Comparison of ENCODE assay signal across 23 cellular contexts in genomic region chr17:7501729-7502128, GRCh38. TPM values are rescaled to one million over a fixed set of nuclear protein-coding genes. Genes with fewer than 3 reads are reported as not detected.
DNase-seq lines count a peak whose midpoint lies in the region; ATAC-seq, FAIRE-seq and TF ChIP-seq lines count a peak whose summit lies in the region.
"Had no signal": no experiment of that assay in that cellular context is flagged by ENCODE, and none has a peak within 500 bp of the region (broad histone marks: within the 10 kb centered on the region; RNA-seq: fewer than 3 reads in every experiment).

No MANE protein-coding gene starts in this region.

- TF ChIP-seq POLR2A in K562 (conservative IDR thresholded peaks at IDR 0.05) = no peak

- intact Hi-C loops in K562 (cut with micrococcal nuclease) = loop anchor here (5.0 kb wide), 1 partner anchor 144 kb away; the partner anchor contains the start of gene TMEM95
- intact Hi-C loops in posterior vena cava (cut with DNase I) = loop anchor here in 1 of 2 donors (5.0 kb wide), 1 partner anchor 41 kb away; no protein-coding TSS in a partner anchor

- no peak for TF ChIP-seq EP300 in K562 (IDR thresholded peaks at IDR 0.05; ENCODE audit: low read length)

- FAIRE-seq in K562 (lab: Jason Lieb, UNC) (no peak), HTR-8/SVneo (lab: Jason Lieb, UNC) (no peak)
- FAIRE-seq: GM12891, GM19239, H1 had no signal

- peak overlapping the region in 2 of 3 donors; percentile 64 to 67 for H3K27ac Mint-ChIP-seq in IgD-negative memory B cell
- H3K27ac Mint-ChIP-seq: B cell had no signal

- TSS peak; percentile 22 for BruUV-seq in K562 (replicated peaks; lab: Mats Ljungman, UMichigan)

- H3K79me2 ChIP-seq in K562 (ENCODE audit: control insufficient read depth, insufficient read depth, low read length) = no peaks in the 10 kb centered on the region

- CTCF ChIA-PET in K562 (lab: Yijun Ruan, JAX; ENCODE audit: low intra/inter-chr PET ratio) = no interaction called here

- H3K9me3 ChIP-seq in K562 (replicated peaks; ENCODE audit: control insufficient read depth, insufficient read depth, low read depth, low read length) = no peaks in the 10 kb centered on the region
- H3K9me3 ChIP-seq: BLaER1 treated with 17β-estradiol and CSF1 and Interleukin-3, amounts not matched to agents 10 nM and 100 nM had no signal

- no peaks in the 10 kb centered on the region for H3K27me3 Mint-ChIP-seq in IgD-negative memory B cell
- H3K27me3 Mint-ChIP-seq: B cell had no signal

- peaks cover 8% of the 10 kb centered on the region for H3K36me3 Mint-ChIP-seq in IgD-negative memory B cell

- POLR2A ChIA-PET in K562 (lab: Yijun Ruan, JAX) = interaction anchor here (0.7 to 2.1 kb wide), 4 partner anchors 10 to 31 kb away, joined by 3 to 8 read pairs (median 5); no protein-coding TSS in a partner anchor

- H3K27ac ChIP-seq in K562 (ENCODE audit: extremely low read depth, low read depth, low read length) = no peak overlapping the region
- H3K27ac ChIP-seq: BLaER1 treated with 17β-estradiol and CSF1 and Interleukin-3, amounts not matched to agents 10 nM and 100 nM; HL-60 had no signal

- no peak overlapping the region for H3K4me3 ChIP-seq in K562
- H3K4me3 ChIP-seq: BLaER1 treated with 17β-estradiol and CSF1 and Interleukin-3, amounts not matched to agents 10 nM and 100 nM had no signal

- no peaks in the 10 kb centered on the region for H4K20me1 ChIP-seq in K562 (replicated peaks; ENCODE audit: control insufficient read depth, insufficient read depth, low read length)

- H3K4me3 Mint-ChIP-seq in IgD-negative memory B cell = no peak overlapping the region
- H3K4me3 Mint-ChIP-seq: B cell, H9 had no signal

- H3K9ac ChIP-seq in K562 (ENCODE audit: insufficient read depth in 1 of 2, low read depth in 2 of 2, low read length in 2 of 2) = no peak overlapping the region

- peaks cover 91% of the 10 kb centered on the region; the same call in 2 of the 3 replicates for H3K36me3 ChIP-seq in K562 (ENCODE audit: control insufficient read depth, insufficient read depth, low read length)

- no peaks in the 10 kb centered on the region for H3K4me1 Mint-ChIP-seq in IgD-negative memory B cell
- H3K4me1 Mint-ChIP-seq: B cell, H9 had no signal

- no peak overlapping the region for H3K4me2 ChIP-seq in K562 (ENCODE audit: insufficient read depth, low read length)
- H3K4me2 ChIP-seq: BLaER1 treated with 17β-estradiol and CSF1 and Interleukin-3, amounts not matched to agents 10 nM and 100 nM had no signal

- no peaks in the 10 kb centered on the region for H3K4me1 ChIP-seq in K562 (replicated peaks in 1 of 2; ENCODE audit: control insufficient read depth in 2 of 2, insufficient read depth in 2 of 2, low read length in 2 of 2)
- H3K4me1 ChIP-seq: BLaER1 treated with 17β-estradiol and CSF1 and Interleukin-3, amounts not matched to agents 10 nM and 100 nM had no signal

- TF ChIP-seq RAD21 in K562 (CRISPR knock-in tag; conservative IDR thresholded peaks at IDR 0.05 in 1 of 2, IDR thresholded peaks at IDR 0.05 in 1 of 2) = no peak

- H3K27me3 ChIP-seq in K562 (ENCODE audit: control insufficient read depth in 2 of 2, insufficient read depth in 2 of 2, low read length in 2 of 2) = no peaks in the 10 kb centered on the region
- H3K27me3 ChIP-seq: BLaER1 treated with 17β-estradiol and CSF1 and Interleukin-3, amounts not matched to agents 10 nM and 100 nM had no signal

- in situ Hi-C loops in K562 (cut with MboI) = no loop called here

- WGBS in K562 (ENCODE audit: insufficient coverage, low coverage, missing lambda C conversion rate) = 86% methylated on average over 11 of the region's 14 CpGs

- no peak for TF ChIP-seq CTCF in K562 (IDR thresholded peaks at IDR 0.05 in 2 of 3, conservative IDR thresholded peaks at IDR 0.05 in 1 of 3; ENCODE audit: insufficient read depth in 2 of 3, low read depth in 1 of 3, low read length in 3 of 3)

- DNase-seq in K562 (ENCODE audit: extremely low read depth in 1 of 4, low spot score in 3 of 4) (peak in 1 of 4 experiments; percentile 8), posterior vena cava (ENCODE audit: low spot score) (peak; percentile 69), HTR-8/SVneo (ENCODE audit: insufficient read length, low spot score) (no peak), SKM-1 (lab: John Stamatoyannopoulos, UW; ENCODE audit: unreplicated experiment) (no peak), NCI-H2029 (lab: John Stamatoyannopoulos, UW) (no peak)
- DNase-seq: CD8-positive, alpha-beta memory T cell; COR-L47; DMS 273 treated with DMSO at 0.1 percent for 48 hours; DMS53; DND-41; EL; H9; IMR-90 had no signal

- no peaks in the 10 kb centered on the region for H3K9me3 Mint-ChIP-seq in IgD-negative memory B cell
- H3K9me3 Mint-ChIP-seq: CD8-positive, alpha-beta memory T cell; H9 had no signal

- no peak for ATAC-seq in K562

- no peaks in the 10 kb centered on the region for H3K9me1 ChIP-seq in K562 (ENCODE audit: control insufficient read depth, insufficient read depth, low read length)

- H2AFZ ChIP-seq in K562 (ENCODE audit: low read depth, low read length) = no peak overlapping the region

RNA-seq across cellular contexts. Expression of gene POLR2A, which starts 17.6 kb away (rescaled TPM):
- polyA plus RNA-seq in IgD-negative memory B cell = 55.7 TPM
- total RNA-seq in K562 (2011; cell fraction: chromatin; rRNA removed; ENCODE audit: low replicate concordance) = 324 and 608 TPM in 2 replicates
- total RNA-seq in K562 (2011; cell fraction: nucleolus; rRNA removed) = 252 and 283 TPM in 2 replicates
- 236 and 241 TPM in 2 replicates for total RNA-seq in K562 (2011; cell fraction: nucleoplasm; rRNA removed)
- 31.7 and 32.1 TPM in 2 replicates for total RNA-seq in K562 (2014; rRNA removed)
- total RNA-seq in K562 (2014; rRNA removed; fragmentation: Illumina TruSeq; extraction: Trizol) = 9.0 and 12.4 TPM in 2 replicates
- 9.6 and 15.4 TPM in 2 replicates for total RNA-seq in K562 (2015; rRNA removed; fragmentation: Illumina TruSeq; extraction: Trizol)
- total RNA-seq in K562 (2021) = 97.6 and 109 TPM in 2 replicates
- 8.7 and 13.6 TPM in 2 replicates for polyA plus RNA-seq in K562 (2011; rRNA removed)
- polyA plus RNA-seq in K562 (2011; cell fraction: cytosol; rRNA removed) = 10.8 and 13.4 TPM in 2 replicates
- 56.5 and 68.4 TPM in 2 replicates for polyA plus RNA-seq in K562 (2011; cell fraction: nucleus; rRNA removed)
- polyA plus RNA-seq in K562 (2012) = 46.0 and 58.3 TPM in 2 replicates
- polyA plus RNA-seq in K562 (2014; fragmentation: Illumina TruSeq; extraction: Trizol) = 52.5 and 55.6 TPM in 2 replicates
- polyA plus RNA-seq in K562 (2014; fragmentation: Nextera tagmentation; extraction: Ambion mirVana) = 1 to 10 TPM; 1.3 to 1.5 TPM
- 20.9 and 23.9 TPM in 2 replicates for polyA plus RNA-seq in K562 (2014; rRNA removed)
- 63.4 and 72.9 TPM in 2 replicates for polyA minus RNA-seq in K562 (2011; rRNA and poly(A)+ RNA removed)
- polyA minus RNA-seq in K562 (2011; cell fraction: cytosol; rRNA and poly(A)+ RNA removed) = 117 and 140 TPM in 2 replicates
- 66.5 and 98.3 TPM in 2 replicates for polyA minus RNA-seq in K562 (2011; cell fraction: nucleus; rRNA and poly(A)+ RNA removed)
- 10 to 100 TPM; 65.5 to 70.0 TPM for total RNA-seq in posterior vena cava

RNA-seq across cellular contexts. Expression of gene SLC35G6, which starts 20.5 kb away (rescaled TPM):
- not detected for polyA plus RNA-seq in IgD-negative memory B cell
- not detected in 2 replicates for total RNA-seq in K562 (2011; cell fraction: chromatin; rRNA removed; ENCODE audit: low replicate concordance)
- not detected in 2 replicates for total RNA-seq in K562 (2011; cell fraction: nucleolus; rRNA removed)
- total RNA-seq in K562 (2011; cell fraction: nucleoplasm; rRNA removed) = not detected in 2 replicates
- total RNA-seq in K562 (2014; rRNA removed) = not detected in 2 replicates
- not detected in 2 replicates for total RNA-seq in K562 (2014; rRNA removed; fragmentation: Illumina TruSeq; extraction: Trizol)
- total RNA-seq in K562 (2015; rRNA removed; fragmentation: Illumina TruSeq; extraction: Trizol) = not detected in 2 replicates
- total RNA-seq in K562 (2021) = not detected in 2 replicates
- polyA plus RNA-seq in K562 (2011; rRNA removed) = not detected in 2 replicates
- polyA plus RNA-seq in K562 (2011; cell fraction: cytosol; rRNA removed) = not detected in 2 replicates
- not detected in 2 replicates for polyA plus RNA-seq in K562 (2011; cell fraction: nucleus; rRNA removed)
- 0.14 TPM in 1 of 2 replicates, not detected in the other for polyA plus RNA-seq in K562 (2012)
- not detected in 2 replicates for polyA plus RNA-seq in K562 (2014; fragmentation: Illumina TruSeq; extraction: Trizol)
- not detected for polyA plus RNA-seq in K562 (2014; fragmentation: Nextera tagmentation; extraction: Ambion mirVana)
- polyA plus RNA-seq in K562 (2014; rRNA removed) = not detected in 2 replicates
- not detected in 2 replicates for polyA minus RNA-seq in K562 (2011; rRNA and poly(A)+ RNA removed)
- polyA minus RNA-seq in K562 (2011; cell fraction: cytosol; rRNA and poly(A)+ RNA removed) = not detected in 2 replicates
- polyA minus RNA-seq in K562 (2011; cell fraction: nucleus; rRNA and poly(A)+ RNA removed) = not detected in 2 replicates
- total RNA-seq in posterior vena cava = not detected
- total RNA-seq: A172; CD8-positive, alpha-beta memory T cell; G401; H1; H9; HT1080; IMR-90 had no signal
- polyA plus RNA-seq: IMR-90 had no signal

RNA-seq across cellular contexts. Expression of gene ZBTB4, which starts 22.3 kb away (rescaled TPM):
- polyA plus RNA-seq in IgD-negative memory B cell = 15.9 TPM
- 8.1 and 15.0 TPM in 2 replicates for total RNA-seq in K562 (2011; cell fraction: chromatin; rRNA removed; ENCODE audit: low replicate concordance)
- total RNA-seq in K562 (2011; cell fraction: nucleolus; rRNA removed) = 9.2 and 9.7 TPM in 2 replicates
- 10.6 and 12.8 TPM in 2 replicates for total RNA-seq in K562 (2011; cell fraction: nucleoplasm; rRNA removed)
- total RNA-seq in K562 (2014; rRNA removed) = 3.3 and 5.0 TPM in 2 replicates
- 2.5 and 2.7 TPM in 2 replicates for total RNA-seq in K562 (2014; rRNA removed; fragmentation: Illumina TruSeq; extraction: Trizol)
- total RNA-seq in K562 (2015; rRNA removed; fragmentation: Illumina TruSeq; extraction: Trizol) = 4.0 and 4.2 TPM in 2 replicates
- 6.7 and 6.9 TPM in 2 replicates for total RNA-seq in K562 (2021)
- 2.5 and 2.7 TPM in 2 replicates for polyA plus RNA-seq in K562 (2011; rRNA removed)
- polyA plus RNA-seq in K562 (2011; cell fraction: cytosol; rRNA removed) = 2.8 TPM in 2 replicates
- polyA plus RNA-seq in K562 (2011; cell fraction: nucleus; rRNA removed) = 9.9 and 13.7 TPM in 2 replicates
- polyA plus RNA-seq in K562 (2012) = 3.8 and 4.1 TPM in 2 replicates
- 4.5 and 4.9 TPM in 2 replicates for polyA plus RNA-seq in K562 (2014; fragmentation: Illumina TruSeq; extraction: Trizol)
- polyA plus RNA-seq in K562 (2014; fragmentation: Nextera tagmentation; extraction: Ambion mirVana) = 1 to 10 TPM in 1 of 2 experiments, under 1 TPM in 1; 0.92 to 1.1 TPM
- polyA plus RNA-seq in K562 (2014; rRNA removed) = 4.0 and 4.7 TPM in 2 replicates
- polyA minus RNA-seq in K562 (2011; rRNA and poly(A)+ RNA removed) = 3.3 and 3.5 TPM in 2 replicates
- 2.0 and 2.7 TPM in 2 replicates for polyA minus RNA-seq in K562 (2011; cell fraction: cytosol; rRNA and poly(A)+ RNA removed)
- 4.6 and 6.0 TPM in 2 replicates for polyA minus RNA-seq in K562 (2011; cell fraction: nucleus; rRNA and poly(A)+ RNA removed)
- total RNA-seq in posterior vena cava = 10 to 100 TPM; 67.3 to 67.9 TPM

RNA-seq across cellular contexts. Expression of gene TNFSF12, which starts 47.1 kb away (rescaled TPM):
- polyA plus RNA-seq in IgD-negative memory B cell (45.1 TPM), K562 (2011; rRNA removed) (0.07 and 0.11 TPM in 2 replicates), K562 (2014; fragmentation: Illumina TruSeq; extraction: Trizol) (0.19 and 0.25 TPM in 2 replicates), K562 (2014; fragmentation: Nextera tagmentation; extraction: Ambion mirVana) (under 1 TPM in 1 of 2 experiments, not detected in 1; 0.03 TPM), K562 (2014; rRNA removed) (0.55 and 0.95 TPM in 2 replicates)
- not detected in 2 replicates for total RNA-seq in K562 (2011; cell fraction: chromatin; rRNA removed; ENCODE audit: low replicate concordance)
- not detected in 2 replicates for total RNA-seq in K562 (2011; cell fraction: nucleolus; rRNA removed)
- total RNA-seq in K562 (2011; cell fraction: nucleoplasm; rRNA removed) = not detected in 2 replicates
- total RNA-seq in K562 (2014; rRNA removed) (0.18 and 0.37 TPM in 2 replicates), K562 (2014; rRNA removed; fragmentation: Illumina TruSeq; extraction: Trizol) (not detected in 2 replicates), K562 (2015; rRNA removed; fragmentation: Illumina TruSeq; extraction: Trizol) (not detected in 2 replicates), K562 (2021) (0.56 and 0.82 TPM in 2 replicates), posterior vena cava (10 to 100 TPM; 52.0 to 65.1 TPM)
- polyA plus RNA-seq in K562 (2011; cell fraction: cytosol; rRNA removed) = 0.10 and 0.45 TPM in 2 replicates
- 0.29 and 0.41 TPM in 2 replicates for polyA plus RNA-seq in K562 (2011; cell fraction: nucleus; rRNA removed)
- polyA plus RNA-seq in K562 (2012) = 0.72 and 1.2 TPM in 2 replicates
- not detected in 2 replicates for polyA minus RNA-seq in K562 (2011; rRNA and poly(A)+ RNA removed)
- not detected in 2 replicates for polyA minus RNA-seq in K562 (2011; cell fraction: cytosol; rRNA and poly(A)+ RNA removed)
- not detected in 2 replicates for polyA minus RNA-seq in K562 (2011; cell fraction: nucleus; rRNA and poly(A)+ RNA removed)
- total RNA-seq: G401 had no signal

RNA-seq across cellular contexts. Expression of gene TNFSF13, which starts 56.8 kb away (rescaled TPM):
- polyA plus RNA-seq in IgD-negative memory B cell = 5.1 TPM
- 0.21 and 0.76 TPM in 2 replicates for total RNA-seq in K562 (2011; cell fraction: chromatin; rRNA removed; ENCODE audit: low replicate concordance)
- total RNA-seq in K562 (2011; cell fraction: nucleolus; rRNA removed) = 0.39 and 0.50 TPM in 2 replicates
- total RNA-seq in K562 (2011; cell fraction: nucleoplasm; rRNA removed) = 0.29 and 0.38 TPM in 2 replicates
- 0.18 and 0.24 TPM in 2 replicates for total RNA-seq in K562 (2014; rRNA removed)
- not detected in 2 replicates for total RNA-seq in K562 (2014; rRNA removed; fragmentation: Illumina TruSeq; extraction: Trizol)
- 0.11 and 0.30 TPM in 2 replicates for total RNA-seq in K562 (2015; rRNA removed; fragmentation: Illumina TruSeq; extraction: Trizol)
- total RNA-seq in K562 (2021) = 0.38 and 0.51 TPM in 2 replicates
- polyA plus RNA-seq in K562 (2011; rRNA removed) = 0.26 and 1.6 TPM in 2 replicates
- polyA plus RNA-seq in K562 (2011; cell fraction: cytosol; rRNA removed) = 0.16 and 0.96 TPM in 2 replicates
- polyA plus RNA-seq in K562 (2011; cell fraction: nucleus; rRNA removed) = 0.31 and 4.2 TPM in 2 replicates
- 0.98 and 1.2 TPM in 2 replicates for polyA plus RNA-seq in K562 (2012)
- polyA plus RNA-seq in K562 (2014; fragmentation: Illumina TruSeq; extraction: Trizol) = 0.19 and 0.29 TPM in 2 replicates
- under 1 TPM; 0.04 to 0.07 TPM for polyA plus RNA-seq in K562 (2014; fragmentation: Nextera tagmentation; extraction: Ambion mirVana)
- polyA plus RNA-seq in K562 (2014; rRNA removed) = 0.30 and 0.45 TPM in 2 replicates
- 0.54 TPM in 1 of 2 replicates, not detected in the other for polyA minus RNA-seq in K562 (2011; rRNA and poly(A)+ RNA removed)
- 2.4 TPM in 1 of 2 replicates, not detected in the other for polyA minus RNA-seq in K562 (2011; cell fraction: cytosol; rRNA and poly(A)+ RNA removed)
- 0.27 and 2.3 TPM in 2 replicates for polyA minus RNA-seq in K562 (2011; cell fraction: nucleus; rRNA and poly(A)+ RNA removed)
- 10 to 100 TPM; 15.5 to 33.3 TPM for total RNA-seq in posterior vena cava
- total RNA-seq: G401, IMR-90 had no signal
- polyA plus RNA-seq: CD8-positive, alpha-beta memory T cell had no signal

Comparison
In these comparisons a context has a peak if more than half of its experiments do, and no peak if none do; other contexts are left out.
1. RNA of gene ZBTB4, which starts 22.3 kb away (total RNA-seq): 67.3 to 67.9 TPM in posterior vena cava; 2.5 to 15.0 TPM in K562; every median in the first group is over 4 times any median in the second.